In genomic region chr10:63707254-63707910, GRCh38 we compare ENCODE assay signal across 8 cellular contexts.
DNase-seq lines count a peak whose midpoint lies in the region; ATAC-seq and TF ChIP-seq lines count a peak whose summit lies in the region.

No MANE protein-coding gene starts in this region.

- ATAC-seq in GM19455 (IDR thresholded peaks at IDR 0.05; ENCODE audit: unreplicated experiment) (peak; percentile 61), HG03558 (IDR thresholded peaks at IDR 0.05; ENCODE audit: extremely low read depth, unreplicated experiment) (peak; percentile 86), T-helper 17 cell (peak; percentile 35)

- TF ChIP-seq CTCF in Calu3 (IDR thresholded peaks at IDR 0.05; ENCODE audit: unreplicated experiment) (no peak), fibroblast of mammary gland (conservative IDR thresholded peaks at IDR 0.05; ENCODE audit: control insufficient read depth, insufficient read depth, low read depth, low read length) (no peak)

- intact Hi-C loops in Calu3 (cut with micrococcal nuclease; ENCODE audit: unreplicated experiment), result no loop called here

- no peak overlapping the region for H3K4me3 Mint-ChIP-seq in Calu3 (ENCODE audit: low read depth, unreplicated experiment)
- H3K4me3 Mint-ChIP-seq in T-helper 17 cell, result no peak overlapping the region

- peaks cover 2% of the 10 kb centered on the region for H3K9me3 Mint-ChIP-seq in Calu3 (ENCODE audit: low read depth, unreplicated experiment)

- H3K36me3 Mint-ChIP-seq in Calu3 (ENCODE audit: insufficient read depth, unreplicated experiment) (peaks cover 18% of the 10 kb centered on the region), T-helper 17 cell (ENCODE audit: low read depth) (peaks cover 3% of the 10 kb centered on the region)

- H3K27ac Mint-ChIP-seq in Calu3 (ENCODE audit: unreplicated experiment) (peak overlapping the region; percentile 87), T-helper 17 cell (peak overlapping the region; percentile 34)

- no TSS peak for BruUV-seq in Calu3 (replicated peaks; lab: Mats Ljungman, UMichigan)

- H3K4me3 ChIP-seq in fibroblast of mammary gland (ENCODE audit: control insufficient read depth, low read depth, low read length), result no peak overlapping the region
- H3K4me3 ChIP-seq in skeletal muscle cell (ENCODE audit: low read depth, low read length), result no peak overlapping the region

- no peaks in the 10 kb centered on the region for H3K27me3 Mint-ChIP-seq in Calu3 (ENCODE audit: unreplicated experiment)
- peaks cover 5% of the 10 kb centered on the region for H3K27me3 Mint-ChIP-seq in T-helper 17 cell

- H3K9me3 ChIP-seq in T-helper 17 cell (ENCODE audit: control insufficient read depth, low read length, poor library complexity, severe bottlenecking), result no peaks in the 10 kb centered on the region

- H3K4me1 Mint-ChIP-seq in Calu3 (ENCODE audit: low read depth, unreplicated experiment), result peaks cover 77% of the 10 kb centered on the region
- peaks cover 7% of the 10 kb centered on the region for H3K4me1 Mint-ChIP-seq in T-helper 17 cell

- peak; percentile 61 for DNase-seq in Calu3
- DNase-seq in T-helper 17 cell, result no peak
- peak; percentile 100 for DNase-seq in fibroblast of mammary gland (ENCODE audit: low read depth)
- peak; percentile 99 for DNase-seq in skeletal muscle cell (ENCODE audit: low read depth)
- DNase-seq in GF-D8 (lab: John Stamatoyannopoulos, UW), result no peak
- no peak for DNase-seq in iPS-NIHi11 (ENCODE audit: low spot score)

- CTCF ChIA-PET in Calu3 (lab: Charles Lee), result interaction anchor here (0.8 to 1.4 kb wide), 5 partner anchors 10 to 439 kb away, joined by 3 to 15 read pairs (median 6); no protein-coding TSS in a partner anchor

Comparison
In these comparisons a context has a peak if more than half of its experiments do, and no peak if none do; other contexts are left out.
1. DNase-seq: peak in Calu3 (single experiment), fibroblast of mammary gland (single experiment) and skeletal muscle cell (single experiment); none in T-helper 17 cell (0 of 3), GF-D8 (single experiment) and iPS-NIHi11 (single experiment).
2. ATAC-seq: peak in every context shown above with its lines; median percentile 86 in HG03558; 61 in GM19455; 35 in T-helper 17 cell.